ENCODE assay signal across 5 cellular contexts in genomic region chr5:89067362-89067761, GRCh38.
"Had no signal": no experiment of that assay in that cellular context is flagged by ENCODE, and none has a peak within 500 bp of the region (broad histone marks: within the 10 kb centered on the region; RNA-seq: fewer than 3 reads in every experiment).

No MANE protein-coding gene starts in this region.

- FAIRE-seq: G401.6, GM12878, GM19239 had no signal

- ATAC-seq: GM12878 had no signal

- DNase-seq: GDM1, GF-D8 had no signal

- H3K4me3 ChIP-seq: GM12878 had no signal
